ENCODE assay signal across 16 cellular contexts in the genomic region with DNA sequence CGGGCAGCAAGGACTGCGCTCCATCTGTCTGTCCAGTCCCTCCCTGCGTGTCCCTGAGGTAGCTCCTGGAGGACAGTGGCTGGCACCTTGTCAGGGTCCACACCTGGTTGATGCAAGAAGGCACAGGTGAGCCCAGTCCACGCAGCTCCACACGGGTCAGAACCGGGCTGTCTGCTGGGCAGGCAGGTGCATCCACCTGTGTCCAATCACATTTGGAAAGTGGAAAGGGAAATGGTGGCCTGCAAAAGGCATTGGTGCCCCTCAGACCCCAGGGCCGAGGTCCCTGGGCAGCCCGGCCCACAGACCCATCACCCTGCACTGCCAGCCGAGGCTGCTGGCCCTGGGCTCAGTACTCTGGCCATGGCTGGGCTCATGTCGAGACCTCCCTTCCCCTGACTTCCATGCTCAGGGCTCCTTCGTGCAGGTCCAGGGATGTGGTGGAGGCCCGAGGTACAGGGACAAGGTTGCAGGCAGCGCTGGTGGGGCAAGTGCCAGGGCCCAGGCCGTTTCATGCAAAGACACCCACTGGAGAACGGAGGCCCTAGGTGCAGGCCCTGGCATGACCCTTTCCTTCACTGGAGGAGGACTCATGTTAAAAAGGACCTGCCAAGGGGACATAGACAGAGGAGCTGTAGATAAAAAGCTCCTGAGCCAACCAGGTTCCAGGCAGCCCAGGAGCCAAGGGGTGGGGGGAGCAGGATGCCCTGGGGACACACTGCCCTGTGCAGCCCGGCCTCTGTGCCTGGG. TPM values are rescaled to one million over a fixed set of nuclear protein-coding genes. Genes with fewer than 3 reads are reported as not detected.
DNase-seq lines count a peak whose midpoint lies in the region; ATAC-seq and TF ChIP-seq lines count a peak whose summit lies in the region.
"Had no signal": no experiment of that assay in that cellular context is flagged by ENCODE, and none has a peak within 500 bp of the region (broad histone marks: within the 10 kb centered on the region; RNA-seq: fewer than 3 reads in every experiment).

No MANE protein-coding gene starts in this region.

- H3K27ac Mint-ChIP-seq in activated naive CD4-positive, alpha-beta T cell treated with anti-CD3 and anti-CD28 coated beads, Interleukin-2, amount 10 ng/mL, durations not matched to agents 7 days and 5 days = no peak overlapping the region
- H3K27ac Mint-ChIP-seq in activated naive CD4-positive, alpha-beta T cell treated with anti-CD3 and anti-CD28 coated beads for 36 hours = no peak overlapping the region
- H3K27ac Mint-ChIP-seq: activated naive CD4-positive, alpha-beta T cell treated with anti-CD3 and anti-CD28 coated beads, Interleukin-2, amount 50 U/mL, for 24 hours had no signal

- peak; percentile 14 for DNase-seq in activated naive CD4-positive, alpha-beta T cell treated with anti-CD3 and anti-CD28 coated beads, Interleukin-2, amount 10 ng/mL, durations not matched to agents 7 days and 5 days
- no peak for DNase-seq in activated naive CD4-positive, alpha-beta T cell treated with anti-CD3 and anti-CD28 coated beads for 36 hours
- DNase-seq in WERI-Rb-1 (no peak), right lobe of liver (peak in 2 of 3 donors; percentile 7 to 42), stomach (peak; percentile 27), glomerular visceral epithelial cell (ENCODE audit: extremely low spot score) (no peak), GM19238 (ENCODE audit: insufficient read length, low spot score) (no peak), MG63 (no peak)
- DNase-seq: caudate nucleus, DMS 273 treated with DMSO at 0.1 percent for 48 hours, NCI-H1694 treated with DMSO at 0.1 percent for 48 hours, nucleus accumbens, T-helper 2 cell had no signal

- CTCF ChIA-PET in activated naive CD4-positive, alpha-beta T cell treated with anti-CD3 and anti-CD28 coated beads, Interleukin-2, amount 10 ng/mL, durations not matched to agents 7 days and 5 days (lab: Charles Lee) = no interaction called here
- CTCF ChIA-PET in activated naive CD4-positive, alpha-beta T cell treated with anti-CD3 and anti-CD28 coated beads for 36 hours (lab: Charles Lee) = no interaction called here

- no peaks in the 10 kb centered on the region for H3K36me3 Mint-ChIP-seq in activated naive CD4-positive, alpha-beta T cell treated with anti-CD3 and anti-CD28 coated beads, Interleukin-2, amount 10 ng/mL, durations not matched to agents 7 days and 5 days
- no peaks in the 10 kb centered on the region for H3K36me3 Mint-ChIP-seq in activated naive CD4-positive, alpha-beta T cell treated with anti-CD3 and anti-CD28 coated beads for 36 hours (ENCODE audit: low read depth)
- H3K36me3 Mint-ChIP-seq: activated naive CD4-positive, alpha-beta T cell treated with anti-CD3 and anti-CD28 coated beads, Interleukin-2, amount 50 U/mL, for 24 hours had no signal

- peaks cover 3% of the 10 kb centered on the region for H3K27me3 Mint-ChIP-seq in activated naive CD4-positive, alpha-beta T cell treated with anti-CD3 and anti-CD28 coated beads, Interleukin-2, amount 10 ng/mL, durations not matched to agents 7 days and 5 days
- no peaks in the 10 kb centered on the region for H3K27me3 Mint-ChIP-seq in activated naive CD4-positive, alpha-beta T cell treated with anti-CD3 and anti-CD28 coated beads for 36 hours (ENCODE audit: low read depth)
- H3K27me3 Mint-ChIP-seq: activated naive CD4-positive, alpha-beta T cell treated with anti-CD3 and anti-CD28 coated beads, Interleukin-2, amount 50 U/mL, for 24 hours had no signal

- no peak for TF ChIP-seq POLR2A in right lobe of liver (IDR thresholded peaks at IDR 0.05)
- no peak for TF ChIP-seq POLR2A in stomach (IDR thresholded peaks at IDR 0.05)

- ATAC-seq in right lobe of liver = no peak

- TF ChIP-seq CTCF in WERI-Rb-1 (IDR thresholded peaks at IDR 0.05; ENCODE audit: low read depth, low read length) (no peak), right lobe of liver (IDR thresholded peaks at IDR 0.05) (no peak), stomach (IDR thresholded peaks at IDR 0.05) (no peak)

- H3K27me3 ChIP-seq in WERI-Rb-1 (ENCODE audit: insufficient read depth, low read depth, severe bottlenecking) (no peaks in the 10 kb centered on the region), right lobe of liver (no peaks in the 10 kb centered on the region), stomach (peaks cover 0 to 16% (median 0%) of the 10 kb centered on the region in 3 donors), MG63 (no peaks in the 10 kb centered on the region)

- H3K9me3 Mint-ChIP-seq in activated naive CD4-positive, alpha-beta T cell treated with anti-CD3 and anti-CD28 coated beads, Interleukin-2, amount 10 ng/mL, durations not matched to agents 7 days and 5 days = no peaks in the 10 kb centered on the region
- no peaks in the 10 kb centered on the region for H3K9me3 Mint-ChIP-seq in activated naive CD4-positive, alpha-beta T cell treated with anti-CD3 and anti-CD28 coated beads for 36 hours
- H3K9me3 Mint-ChIP-seq: activated naive CD4-positive, alpha-beta T cell treated with anti-CD3 and anti-CD28 coated beads, Interleukin-2, amount 50 U/mL, for 24 hours had no signal

- no CpG with 5 or more reads among the region's 16 CpGs for WGBS in right lobe of liver (ENCODE audit: insufficient coverage, low coverage, low lambda C conversion rate, missing lambda C conversion rate)
- WGBS in stomach, 5 donors = 53 to 68% (median 62%) methylated on average over 7 to 16 of the region's 16 CpGs

- H3K9me3 ChIP-seq in WERI-Rb-1 (ENCODE audit: severe bottlenecking) = no peaks in the 10 kb centered on the region
- no peaks in the 10 kb centered on the region for H3K9me3 ChIP-seq in right lobe of liver
- peaks cover 0 to 7% (median 5%) of the 10 kb centered on the region in 4 donors for H3K9me3 ChIP-seq in stomach
- no peaks in the 10 kb centered on the region for H3K9me3 ChIP-seq in MG63

- no peak overlapping the region for H3K4me3 ChIP-seq in WERI-Rb-1 (ENCODE audit: low read depth, low read length)
- no peak overlapping the region for H3K4me3 ChIP-seq in right lobe of liver
- H3K4me3 ChIP-seq in stomach = peak overlapping the region in 1 of 4 donors; percentile 1
- no peak overlapping the region for H3K4me3 ChIP-seq in MG63

- peaks cover 15% of the 10 kb centered on the region for H3K4me1 Mint-ChIP-seq in activated naive CD4-positive, alpha-beta T cell treated with anti-CD3 and anti-CD28 coated beads, Interleukin-2, amount 10 ng/mL, durations not matched to agents 7 days and 5 days
- peaks cover 10% of the 10 kb centered on the region for H3K4me1 Mint-ChIP-seq in activated naive CD4-positive, alpha-beta T cell treated with anti-CD3 and anti-CD28 coated beads for 36 hours (ENCODE audit: low read depth)

- H3K27ac ChIP-seq in WERI-Rb-1 (peak overlapping the region; percentile 60), right lobe of liver (no peak overlapping the region), stomach (peak overlapping the region in 3 of 5 donors; percentile 54 to 72 (median 58))

- H3K36me3 ChIP-seq in WERI-Rb-1 (no peaks in the 10 kb centered on the region), right lobe of liver (no peaks in the 10 kb centered on the region), stomach (no peaks in the 10 kb centered on the region), MG63 (no peaks in the 10 kb centered on the region)

- intact Hi-C loops in activated naive CD4-positive, alpha-beta T cell treated with anti-CD3 and anti-CD28 coated beads for 36 hours (cut with micrococcal nuclease) = no loop called here
- intact Hi-C loops in right lobe of liver (cut with DNase I) (no loop called here), stomach (cut with DNase I; ENCODE audit: low total_unique reads) (no loop called here)

- no peak overlapping the region for H3K4me3 Mint-ChIP-seq in activated naive CD4-positive, alpha-beta T cell treated with anti-CD3 and anti-CD28 coated beads, Interleukin-2, amount 10 ng/mL, durations not matched to agents 7 days and 5 days
- no peak overlapping the region for H3K4me3 Mint-ChIP-seq in activated naive CD4-positive, alpha-beta T cell treated with anti-CD3 and anti-CD28 coated beads for 36 hours
- H3K4me3 Mint-ChIP-seq: activated naive CD4-positive, alpha-beta T cell treated with anti-CD3 and anti-CD28 coated beads, Interleukin-2, amount 50 U/mL, for 24 hours had no signal

- H3K4me1 ChIP-seq in right lobe of liver = no peaks in the 10 kb centered on the region
- peaks cover 6 to 47% (median 33%) of the 10 kb centered on the region in 4 donors for H3K4me1 ChIP-seq in stomach

- TF ChIP-seq EP300 in stomach (IDR thresholded peaks at IDR 0.05) = no peak

RNA-seq across cellular contexts. Expression of a gene that starts 38.9 kb away (rescaled TPM):
- total RNA-seq in activated naive CD4-positive, alpha-beta T cell treated with anti-CD3 and anti-CD28 coated beads for 36 hours = not detected
- total RNA-seq in right lobe of liver = under 1 TPM in 2 of 6 experiments, not detected in 4; 0.51 to 0.64 TPM
- total RNA-seq in stomach = not detected
- polyA plus RNA-seq in stomach = 1 to 10 TPM in 1 of 3 donors, under 1 TPM in 1, not detected in 1; 0.13 to 1.7 TPM
- not detected in 2 replicates for total RNA-seq in MG63 (2014; rRNA removed; shearing (Covaris generic); ENCODE audit: low replicate concordance)
- total RNA-seq: liver had no signal

RNA-seq across cellular contexts. Expression of a gene that starts 49.5 kb away (rescaled TPM):
- total RNA-seq in activated naive CD4-positive, alpha-beta T cell treated with anti-CD3 and anti-CD28 coated beads for 36 hours = not detected
- total RNA-seq in right lobe of liver = not detected
- total RNA-seq in stomach = not detected
- polyA plus RNA-seq in stomach = 10 to 100 TPM in 1 of 3 donors, 1 to 10 TPM in 1, not detected in 1; 7.2 to 37.6 TPM
- total RNA-seq in MG63 (2014; rRNA removed; shearing (Covaris generic); ENCODE audit: low replicate concordance) = not detected in 2 replicates
- total RNA-seq: RPMI7951 had no signal

RNA-seq across cellular contexts. Expression of a gene that starts 59.8 kb away (rescaled TPM):
- total RNA-seq in activated naive CD4-positive, alpha-beta T cell treated with anti-CD3 and anti-CD28 coated beads for 36 hours = not detected
- total RNA-seq in right lobe of liver (under 1 TPM; 0.42 to 0.81 (median 0.64) TPM), stomach (1 to 10 TPM in 1 of 5 donors, not detected in 4; 2.6 TPM)
- polyA plus RNA-seq in stomach = 1 to 10 TPM in 2 of 3 donors, under 1 TPM in 1; 0.81 to 6.3 (median 1.8) TPM
- not detected in 2 replicates for total RNA-seq in MG63 (2014; rRNA removed; shearing (Covaris generic); ENCODE audit: low replicate concordance)
- total RNA-seq: RPMI7951 had no signal

Comparison
In these comparisons a context has a peak if more than half of its experiments do, and no peak if none do; other contexts are left out.
1. DNase-seq: peak in activated naive CD4-positive, alpha-beta T cell treated with anti-CD3 and anti-CD28 coated beads, Interleukin-2, amount 10 ng/mL, durations not matched to agents 7 days and 5 days (single experiment), right lobe of liver (2 of 3) and stomach (single experiment); none in activated naive CD4-positive, alpha-beta T cell treated with anti-CD3 and anti-CD28 coated beads for 36 hours (single experiment), WERI-Rb-1 (single experiment), glomerular visceral epithelial cell (single experiment), GM19238 (single experiment) and MG63 (single experiment).
2. H3K27ac ChIP-seq: peak in WERI-Rb-1 (single experiment) and stomach (3 of 5); none in right lobe of liver (0 of 3).